In the genomic region with DNA sequence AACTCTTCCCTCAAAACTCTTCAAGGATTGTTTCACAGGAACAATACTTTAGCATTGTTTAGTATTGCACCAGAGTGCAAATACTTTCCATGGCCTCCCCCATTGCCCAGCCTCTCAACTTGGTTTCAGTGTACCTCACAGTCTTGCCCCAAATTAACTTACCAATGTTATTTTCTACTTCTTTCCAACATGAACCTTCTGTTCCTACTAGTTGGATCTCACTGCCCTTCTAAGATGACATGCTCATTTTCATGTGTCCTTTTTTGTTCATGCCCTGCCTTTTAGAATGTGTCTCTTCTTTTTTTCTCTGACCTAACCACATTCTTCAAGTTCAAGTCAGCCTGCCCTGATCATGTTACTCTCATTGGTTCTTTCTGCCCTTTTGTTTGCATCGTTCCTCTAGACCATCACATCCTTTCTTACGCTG, we compare ENCODE assay signal across 16 cellular contexts. TPM values are rescaled to one million over a fixed set of nuclear protein-coding genes. Genes with fewer than 3 reads are reported as not detected.
DNase-seq lines count a peak whose midpoint lies in the region; ATAC-seq, FAIRE-seq and TF ChIP-seq lines count a peak whose summit lies in the region.
"Had no signal": no experiment of that assay in that cellular context is flagged by ENCODE, and none has a peak within 500 bp of the region (broad histone marks: within the 10 kb centered on the region; RNA-seq: fewer than 3 reads in every experiment).

No MANE protein-coding gene starts in this region.

- in situ Hi-C loops in HepG2 (cut with HindIII; ENCODE audit: extremely low pct_ligation_motif_present, low pct_unique_long_range_greater_than_20kb) (no loop called here), HAP-1 (cut with MboI; ENCODE audit: low sequenced_read_pairs) (loop anchor here (10.0 kb wide), 1 partner anchor 164 kb away; no protein-coding TSS in a partner anchor)

- CTCF ChIA-PET in HepG2 (lab: Yijun Ruan, JAX; ENCODE audit: low intra/inter-chr PET ratio, low total read pairs): no interaction called here

- no peak overlapping the region for H2AFZ ChIP-seq in HepG2 (ENCODE audit: low read length)

- H3K9me3 Mint-ChIP-seq in chondrocyte (ENCODE audit: low read depth): no peaks in the 10 kb centered on the region
- no peaks in the 10 kb centered on the region for H3K9me3 Mint-ChIP-seq in natural killer cell treated with Interleukin-12 subunit alpha and Interleukin-12 subunit beta and Interleukin-15 and Interleukin-18, amount 100 ng/mL, for 72 hours

- TF ChIP-seq RAD21 in HepG2 (CRISPR knock-in tag; IDR thresholded peaks at IDR 0.05): no peak

- H3K36me3 Mint-ChIP-seq in chondrocyte (ENCODE audit: low read depth): no peaks in the 10 kb centered on the region
- peaks cover 14% of the 10 kb centered on the region for H3K36me3 Mint-ChIP-seq in natural killer cell treated with Interleukin-12 subunit alpha and Interleukin-12 subunit beta and Interleukin-15 and Interleukin-18, amount 100 ng/mL, for 72 hours

- TF ChIP-seq POLR2A in HepG2 (IDR thresholded peaks at IDR 0.05; ENCODE audit: insufficient read depth in 1 of 2, low read depth in 2 of 2, low read length in 2 of 2) (no peak), right lobe of liver (IDR thresholded peaks at IDR 0.05) (no peak)

- ATAC-seq in HepG2 (no peak), right lobe of liver (no peak), HG02938 (IDR thresholded peaks at IDR 0.05; ENCODE audit: unreplicated experiment) (no peak)
- no peak for ATAC-seq in natural killer cell treated with Interleukin-12 subunit alpha and Interleukin-12 subunit beta and Interleukin-15 and Interleukin-18, amount 100 ng/mL, for 72 hours
- ATAC-seq: foreskin keratinocyte had no signal

- H3K4me3 Mint-ChIP-seq in chondrocyte (ENCODE audit: unreplicated experiment): peak overlapping the region; percentile 37
- H3K4me3 Mint-ChIP-seq in natural killer cell treated with Interleukin-12 subunit alpha and Interleukin-12 subunit beta and Interleukin-15 and Interleukin-18, amount 100 ng/mL, for 72 hours: no peak overlapping the region
- H3K4me3 Mint-ChIP-seq: activated naive CD8-positive, alpha-beta T cell had no signal

- peaks cover 4 to 21% of the 10 kb centered on the region in 2 experiments for H3K36me3 ChIP-seq in HepG2 (replicated peaks in 1 of 2; ENCODE audit: control insufficient read depth in 1 of 2, insufficient read depth in 2 of 2, low read length in 2 of 2)
- H3K36me3 ChIP-seq in right lobe of liver: no peaks in the 10 kb centered on the region
- no peaks in the 10 kb centered on the region for H3K36me3 ChIP-seq in HAP-1 (replicated peaks)
- H3K36me3 ChIP-seq: transverse colon had no signal

- intact Hi-C loops in HepG2 (cut with micrococcal nuclease; ENCODE audit: unreplicated experiment): no loop called here
- intact Hi-C loops in right lobe of liver (cut with DNase I): no loop called here

- H3K79me2 ChIP-seq in HepG2 (ENCODE audit: insufficient read depth, low read length): peaks cover 95% of the 10 kb centered on the region

- H3K27ac Mint-ChIP-seq in chondrocyte (ENCODE audit: unreplicated experiment): peak overlapping the region; percentile 73
- H3K27ac Mint-ChIP-seq in natural killer cell treated with Interleukin-12 subunit alpha and Interleukin-12 subunit beta and Interleukin-15 and Interleukin-18, amount 100 ng/mL, for 72 hours: no peak overlapping the region
- H3K27ac Mint-ChIP-seq: activated naive CD8-positive, alpha-beta T cell had no signal

- H3K27ac ChIP-seq in HepG2 (ENCODE audit: extremely low read length, insufficient read depth, low read length): peak overlapping the region; percentile 1
- no peak overlapping the region for H3K27ac ChIP-seq in right lobe of liver
- H3K27ac ChIP-seq: coronary artery, foreskin keratinocyte had no signal

- no peak overlapping the region for H3K9ac ChIP-seq in HepG2 (ENCODE audit: insufficient read depth, low read depth, low read length)

- H3K4me1 Mint-ChIP-seq in chondrocyte (ENCODE audit: low read depth): peaks cover 73% of the 10 kb centered on the region
- H3K4me1 Mint-ChIP-seq in natural killer cell treated with Interleukin-12 subunit alpha and Interleukin-12 subunit beta and Interleukin-15 and Interleukin-18, amount 100 ng/mL, for 72 hours (ENCODE audit: low read depth in 2 of 2): peaks cover 8 to 29% of the 10 kb centered on the region in 2 donors

- POLR2A ChIA-PET in HepG2 (lab: Yijun Ruan, JAX): interaction anchor here (3.4 kb wide), 1 partner anchor 9 kb away, joined by 48 read pairs; no protein-coding TSS in a partner anchor

- H3K4me1 ChIP-seq in HepG2 (ENCODE audit: insufficient read depth, low read length) (peaks cover 72% of the 10 kb centered on the region), right lobe of liver (peaks cover 0 to 52% (median 28%) of the 10 kb centered on the region in 4 donors), HAP-1 (peaks cover 10% of the 10 kb centered on the region)

- peak overlapping the region; percentile 89 for H3K4me2 ChIP-seq in HepG2 (ENCODE audit: low read depth, low read length)

- H3K27me3 Mint-ChIP-seq in chondrocyte (ENCODE audit: low read depth): no peaks in the 10 kb centered on the region
- peaks cover 12 to 18% of the 10 kb centered on the region in 2 donors for H3K27me3 Mint-ChIP-seq in natural killer cell treated with Interleukin-12 subunit alpha and Interleukin-12 subunit beta and Interleukin-15 and Interleukin-18, amount 100 ng/mL, for 72 hours

- no TSS peak for BruUV-seq in HepG2 (replicated peaks; lab: Mats Ljungman, UMichigan)

- no peaks in the 10 kb centered on the region; a peak in 1 of 5 replicates for H3K27me3 ChIP-seq in HepG2 (ENCODE audit: control insufficient read depth in 1 of 2, insufficient read depth in 2 of 2, low read length in 2 of 2)
- H3K27me3 ChIP-seq in right lobe of liver: no peaks in the 10 kb centered on the region
- no peaks in the 10 kb centered on the region for H3K27me3 ChIP-seq in HAP-1 (ENCODE audit: low read depth)
- H3K27me3 ChIP-seq: foreskin keratinocyte, transverse colon had no signal

- FAIRE-seq in HepG2 (lab: Jason Lieb, UNC): no peak

- TF ChIP-seq EP300 in HepG2 (IDR thresholded peaks at IDR 0.05; ENCODE audit: low read depth in 2 of 2, low read length in 2 of 2) (no peak), HepG2 (CRISPR knock-in tag; IDR thresholded peaks at IDR 0.05; ENCODE audit: borderline replicate concordance) (no peak)

- H3K9me3 ChIP-seq in HepG2 (ENCODE audit: low read length) (no peaks in the 10 kb centered on the region), right lobe of liver (no peaks in the 10 kb centered on the region), HAP-1 (no peaks in the 10 kb centered on the region)
- H3K9me3 ChIP-seq: transverse colon had no signal

- WGBS in HepG2 (ENCODE audit: low lambda C conversion rate): 84% methylated on average over 2 of the region's 2 CpGs
- 67% methylated on average over 2 of the region's 2 CpGs for WGBS in right lobe of liver (ENCODE audit: insufficient coverage, low coverage, low lambda C conversion rate, missing lambda C conversion rate)

- peak overlapping the region in 2 of 3 experiments; percentile 1 to 84; a peak in 3 of 6 replicates for H3K4me3 ChIP-seq in HepG2 (replicated peaks in 1 of 3; ENCODE audit: insufficient read depth in 1 of 3, low read depth in 2 of 3, low read length in 3 of 3)
- H3K4me3 ChIP-seq in right lobe of liver: no peak overlapping the region
- H3K4me3 ChIP-seq in HAP-1: no peak overlapping the region
- H3K4me3 ChIP-seq: coronary artery, transverse colon had no signal

- H4K20me1 ChIP-seq in HepG2 (ENCODE audit: insufficient read depth, low read length): peaks cover 72% of the 10 kb centered on the region

- no peak for TF ChIP-seq CTCF in HepG2 (CRISPR knock-in tag; IDR thresholded peaks at IDR 0.05)
- TF ChIP-seq CTCF in right lobe of liver (IDR thresholded peaks at IDR 0.05): no peak
- TF ChIP-seq CTCF in chondrocyte (IDR thresholded peaks at IDR 0.05): no peak

- DNase-seq in HepG2 (ENCODE audit: low spot score): no peak
- no peak for DNase-seq in right lobe of liver
- DNase-seq in chondrocyte (ENCODE audit: low spot score): no peak
- DNase-seq in kidney tubule cell (ENCODE audit: low spot score): peak; percentile 56
- DNase-seq in HAP-1 (ENCODE audit: low spot score in 2 of 2): no peak
- no peak for DNase-seq in activated CD4-positive, alpha-beta T cell treated with anti-CD3 and anti-CD28 coated beads, Interleukin-2, amount 50 U/mL, for 4 hours
- DNase-seq in natural killer cell treated with Interleukin-12 subunit alpha and Interleukin-12 subunit beta and Interleukin-15 and Interleukin-18, amount 100 ng/mL, for 72 hours (ENCODE audit: low spot score): no peak
- DNase-seq: ACHN; activated CD8-positive, alpha-beta memory T cell treated with anti-CD3 and anti-CD28 coated beads, Interleukin-2, amount 50 U/mL, for 4 hours; NCI-H2081; stimulated activated CD8-positive, alpha-beta memory T cell treated with anti-CD3 and anti-CD28 coated beads, Interleukin-4, amount 100 ng/mL, for 48 hours; transverse colon had no signal

RNA-seq across cellular contexts. Expression of a gene that starts 4.1 kb away (rescaled TPM):
- total RNA-seq in HepG2 (2016; rRNA removed; fragmentation: Illumina TruSeq; extraction: Trizol) (154 and 165 TPM in 2 replicates), right lobe of liver (100 to 1,000 TPM in 1 of 6 experiments, 10 to 100 TPM in 5; 60.7 to 109 (median 72.9) TPM), chondrocyte (233 to 237 TPM (median 233 TPM) in 3 replicates)
- 81.5 and 81.6 TPM in 2 replicates for total RNA-seq in HepG2 (2016; cell fraction: cytosol; rRNA removed; fragmentation: Illumina TruSeq; extraction: Trizol; ENCODE audit: low read depth)
- total RNA-seq in HepG2 (2016; cell fraction: insoluble cytoplasmic fraction; rRNA removed; fragmentation: Illumina TruSeq; extraction: Trizol): 151 and 153 TPM in 2 replicates
- 160 and 169 TPM in 2 replicates for total RNA-seq in HepG2 (2016; cell fraction: membrane; rRNA removed; fragmentation: Illumina TruSeq; extraction: Trizol)
- 110 and 114 TPM in 2 replicates for total RNA-seq in HepG2 (2016; cell fraction: nucleus; rRNA removed; fragmentation: Illumina TruSeq; extraction: Trizol)
- 180 and 212 TPM in 2 replicates for polyA plus RNA-seq in HepG2 (2011; rRNA removed)
- polyA plus RNA-seq in HepG2 (2011; cell fraction: cytosol; rRNA removed): 161 and 177 TPM in 2 replicates
- 71.8 and 89.4 TPM in 2 replicates for polyA plus RNA-seq in HepG2 (2011; cell fraction: nucleus; rRNA removed)
- 134 and 184 TPM in 2 replicates for polyA plus RNA-seq in HepG2 (2012)
- 102 and 115 TPM in 2 replicates for polyA plus RNA-seq in HepG2 (2016; cell fraction: cytosol; fragmentation: Illumina TruSeq; extraction: Trizol; ENCODE audit: low read depth)
- polyA plus RNA-seq in HepG2 (2016; cell fraction: insoluble cytoplasmic fraction; fragmentation: Illumina TruSeq; extraction: Trizol; ENCODE audit: low read depth): 213 and 235 TPM in 2 replicates
- polyA plus RNA-seq in HepG2 (2016; cell fraction: membrane; fragmentation: Illumina TruSeq; extraction: Trizol; ENCODE audit: low read depth): 179 and 180 TPM in 2 replicates
- polyA plus RNA-seq in HepG2 (2016; cell fraction: nucleus; fragmentation: Illumina TruSeq; extraction: Trizol; ENCODE audit: insufficient read depth, low read depth): 145 and 148 TPM in 2 replicates
- polyA minus RNA-seq in HepG2 (2011; rRNA and poly(A)+ RNA removed; ENCODE audit: low replicate concordance): 28.4 and 78.1 TPM in 2 replicates
- 121 and 126 TPM in 2 replicates for polyA minus RNA-seq in HepG2 (2011; cell fraction: cytosol; rRNA and poly(A)+ RNA removed)
- 287 and 295 TPM in 2 replicates for polyA minus RNA-seq in HepG2 (2011; cell fraction: nucleus; rRNA and poly(A)+ RNA removed)
- total RNA-seq in natural killer cell treated with Interleukin-12 subunit alpha and Interleukin-12 subunit beta and Interleukin-15 and Interleukin-18, amount 100 ng/mL, for 72 hours: 10 to 100 TPM; 19.6 to 44.4 TPM

Comparison
In these comparisons a context has a peak if more than half of its experiments do, and no peak if none do; other contexts are left out.
1. H3K4me3 ChIP-seq: peak in HepG2 (2 of 3); none in right lobe of liver (0 of 3) and HAP-1 (single experiment).